9 cellular contexts compared by ENCODE assay signal in the genomic region with DNA sequence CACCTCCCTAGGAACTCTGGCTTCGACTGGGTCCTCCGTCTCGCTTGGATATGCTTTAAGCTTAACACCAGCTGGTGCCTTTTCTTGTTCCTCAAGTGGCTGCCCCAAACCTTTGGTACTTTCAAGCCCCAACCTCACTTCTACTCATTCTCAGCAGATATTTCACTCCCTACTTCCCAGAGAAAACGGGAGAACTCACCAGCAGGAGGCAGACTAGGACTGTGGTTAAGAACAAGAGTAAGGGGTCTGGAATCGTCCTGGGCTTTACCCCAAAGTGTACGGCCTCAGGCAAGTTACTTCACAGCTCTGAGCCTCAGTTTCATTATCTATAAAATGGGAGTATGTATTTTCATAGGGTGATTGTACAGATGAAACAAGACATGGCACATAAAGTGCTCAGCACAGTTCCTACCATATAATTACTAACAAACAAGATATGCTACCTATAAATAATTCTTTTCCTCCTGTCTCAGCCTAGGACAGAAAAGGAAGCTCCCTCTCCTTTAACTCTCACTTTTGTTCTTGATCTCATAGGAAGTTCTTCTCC. TPM values are rescaled to one million over a fixed set of nuclear protein-coding genes. Genes with fewer than 3 reads are reported as not detected.
A peak's percentile ranks its signal among the peaks of the same experiment; 100 is the strongest.
DNase-seq lines count a peak whose midpoint lies in the region; ATAC-seq and TF ChIP-seq lines count a peak whose summit lies in the region.
"Had no signal": no experiment of that assay in that cellular context is flagged by ENCODE, and none has a peak within 500 bp of the region (broad histone marks: within the 10 kb centered on the region; RNA-seq: fewer than 3 reads in every experiment).

No MANE protein-coding gene starts in this region.

- no peaks in the 10 kb centered on the region for H3K9me2 ChIP-seq in Karpas-422 (replicated peaks; ENCODE audit: insufficient read depth, low read length)

- no peaks in the 10 kb centered on the region for H3K79me2 ChIP-seq in Karpas-422 (ENCODE audit: low read length)

- no peaks in the 10 kb centered on the region for H3K27me3 ChIP-seq in Karpas-422 (ENCODE audit: low read length)

- in situ Hi-C loops in astrocyte of the spinal cord (cut with HindIII; ENCODE audit: low sequenced_read_pairs), result no loop called here

- DNase-seq in DMS 273 (lab: John Stamatoyannopoulos, UW; ENCODE audit: unreplicated experiment), result peak; percentile 78
- peak; percentile 44 for DNase-seq in Karpas-422
- peak; percentile 69 for DNase-seq in astrocyte of the spinal cord (ENCODE audit: low read depth, low spot score)
- DNase-seq in left kidney (ENCODE audit: low read depth, low spot score), result peak; percentile 82
- no peak for DNase-seq in activated CD4-positive, alpha-beta T cell treated with anti-CD3 and anti-CD28 coated beads for 48 hours

- no peak overlapping the region for H3K27ac ChIP-seq in Karpas-422 (ENCODE audit: low read length)

- H3K9ac ChIP-seq in Karpas-422 (ENCODE audit: low read length), result no peak overlapping the region

- no peaks in the 10 kb centered on the region for H3K36me3 ChIP-seq in Karpas-422 (ENCODE audit: insufficient read depth, low read length)

- ATAC-seq in HG03571 (IDR thresholded peaks at IDR 0.05; ENCODE audit: unreplicated experiment) (no peak), HG03521 (IDR thresholded peaks at IDR 0.05; ENCODE audit: unreplicated experiment) (no peak), GM21786 (IDR thresholded peaks at IDR 0.05; ENCODE audit: unreplicated experiment) (no peak)

- H3K9me3 ChIP-seq in Karpas-422 (ENCODE audit: low read length), result no peaks in the 10 kb centered on the region

- no peak overlapping the region for H3K4me3 ChIP-seq in Karpas-422 (ENCODE audit: low read length)
- H3K4me3 ChIP-seq in astrocyte of the spinal cord (ENCODE audit: low read depth, low read length), result no peak overlapping the region
- H3K4me3 ChIP-seq: lung had no signal

- H3K4me2 ChIP-seq in Karpas-422 (ENCODE audit: low read depth, low read length, poor library complexity, severe bottlenecking), result no peak overlapping the region

- peak; percentile 69 for TF ChIP-seq CTCF in astrocyte of the spinal cord (IDR thresholded peaks at IDR 0.05; ENCODE audit: low read depth, low read length)

- no peaks in the 10 kb centered on the region for H4K20me1 ChIP-seq in Karpas-422 (ENCODE audit: insufficient read depth, low read depth, low read length)

- H2AFZ ChIP-seq in Karpas-422 (ENCODE audit: low read length), result no peak overlapping the region

- H3K4me1 ChIP-seq in Karpas-422 (ENCODE audit: low read length), result no peaks in the 10 kb centered on the region

RNA-seq across cellular contexts. Expression of gene PAMR1, which starts 37.8 kb away (rescaled TPM):
- not detected in 2 replicates for total RNA-seq in Karpas-422 (2014; rRNA removed; shearing (Covaris generic); ENCODE audit: low replicate concordance)
